Comparison of ENCODE assay signal across 8 cellular contexts in the genomic region with DNA sequence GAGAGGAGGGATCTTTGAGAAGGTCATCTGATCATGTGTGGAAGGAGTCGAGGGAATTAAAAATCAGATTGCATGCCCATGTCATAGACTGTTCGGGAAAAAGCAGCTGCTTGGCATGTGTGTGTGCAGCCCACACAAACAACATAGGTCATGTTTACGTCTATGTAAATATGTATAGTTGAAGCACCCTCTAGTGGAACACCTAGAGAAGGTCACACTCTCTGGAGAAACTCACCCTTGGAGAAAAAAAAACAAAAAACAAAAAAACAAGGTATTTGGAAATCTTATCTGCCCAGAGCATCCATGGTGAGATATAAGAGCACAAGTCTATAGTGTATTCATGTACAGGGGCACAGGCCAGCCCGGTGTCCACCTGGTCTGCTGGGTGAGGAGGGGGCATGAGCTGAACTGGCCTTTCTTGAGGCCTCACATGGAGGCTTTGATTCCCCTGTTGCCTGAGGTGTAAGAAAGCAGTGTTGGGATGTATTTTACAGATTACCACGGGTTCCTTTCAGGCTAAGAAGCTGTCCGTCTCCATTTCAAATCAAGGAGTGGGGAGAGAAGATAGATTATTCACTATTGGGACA.
A peak's percentile ranks its signal among the peaks of the same experiment; 100 is the strongest.
DNase-seq lines count a peak whose midpoint lies in the region; ATAC-seq and TF ChIP-seq lines count a peak whose summit lies in the region.

No MANE protein-coding gene starts in this region.

- intact Hi-C loops in left ventricle myocardium inferior (cut with micrococcal nuclease) (no loop called here), heart right ventricle (cut with DNase I) (no loop called here), left lung (cut with DNase I) (no loop called here)
- intact Hi-C loops in activated T-helper 2 cell treated with anti-CD3 and anti-CD28 coated beads, Interferon-gamma antibody, Interleukin-2, Interleukin-4, amounts not matched to agents 10 μg/mL and 5 μg/mL and 100 μg/mL, durations not matched to agents 14 hours and 24 hours and 36 hours (cut with micrococcal nuclease) = loop anchor here (10.0 kb wide), 1 partner anchor 517 kb away; no protein-coding TSS in a partner anchor

- H3K4me1 ChIP-seq in left ventricle myocardium inferior (no peaks in the 10 kb centered on the region), heart right ventricle (no peaks in the 10 kb centered on the region), left lung (no peaks in the 10 kb centered on the region)

- no peaks in the 10 kb centered on the region for H3K36me3 Mint-ChIP-seq in activated T-helper 2 cell treated with anti-CD3 and anti-CD28 coated beads, Interferon-gamma antibody, Interleukin-2, Interleukin-4, amounts not matched to agents 10 μg/mL and 5 μg/mL and 100 μg/mL, durations not matched to agents 14 hours and 24 hours and 36 hours (ENCODE audit: low read depth)

- H3K27ac ChIP-seq in left ventricle myocardium inferior (replicated peaks) (no peak overlapping the region), heart right ventricle (no peak overlapping the region), SK-N-MC (no peak overlapping the region), left lung (no peak overlapping the region)

- H3K36me3 ChIP-seq in left ventricle myocardium inferior (no peaks in the 10 kb centered on the region), heart right ventricle (no peaks in the 10 kb centered on the region), SK-N-MC (ENCODE audit: insufficient read depth, low read length) (no peaks in the 10 kb centered on the region), left lung (no peaks in the 10 kb centered on the region)

- H3K4me1 Mint-ChIP-seq in activated T-helper 2 cell treated with anti-CD3 and anti-CD28 coated beads, Interferon-gamma antibody, Interleukin-2, Interleukin-4, amounts not matched to agents 10 μg/mL and 5 μg/mL and 100 μg/mL, durations not matched to agents 14 hours and 24 hours and 36 hours (ENCODE audit: low read depth) = no peaks in the 10 kb centered on the region

- H3K27me3 Mint-ChIP-seq in activated T-helper 2 cell treated with anti-CD3 and anti-CD28 coated beads, Interferon-gamma antibody, Interleukin-2, Interleukin-4, amounts not matched to agents 10 μg/mL and 5 μg/mL and 100 μg/mL, durations not matched to agents 14 hours and 24 hours and 36 hours (ENCODE audit: low read depth) = peaks cover 17% of the 10 kb centered on the region

- ATAC-seq in heart right ventricle = no peak
- ATAC-seq in HG03342 (IDR thresholded peaks at IDR 0.05; ENCODE audit: unreplicated experiment) = peak; percentile 73
- peak; percentile 47 for ATAC-seq in left lung
- ATAC-seq in HG03139 (IDR thresholded peaks at IDR 0.05; ENCODE audit: unreplicated experiment) = no peak

- DNase-seq in left ventricle myocardium inferior (no peak), heart right ventricle (no peak), SK-N-MC (ENCODE audit: low read depth, low spot score) (peak; percentile 22), left lung (no peak), NCI-H2029 treated with DMSO at 0.1 percent for 48 hours (lab: John Stamatoyannopoulos, UW) (no peak)
- DNase-seq in activated T-helper 2 cell treated with anti-CD3 and anti-CD28 coated beads, Interferon-gamma antibody, Interleukin-2, Interleukin-4, amounts not matched to agents 10 μg/mL and 5 μg/mL and 100 μg/mL, durations not matched to agents 14 hours and 24 hours and 36 hours (ENCODE audit: low spot score) = no peak

- 48 to 50% methylated on average over 6 of the region's 6 CpGs for WGBS in heart right ventricle, 2 donors

- TF ChIP-seq CTCF in left ventricle myocardium inferior (IDR thresholded peaks at IDR 0.05; ENCODE audit: borderline replicate concordance) (peak; percentile 12), heart right ventricle (IDR thresholded peaks at IDR 0.05) (peak in 2 of 9 donors; percentile 12 to 20), left lung (IDR thresholded peaks at IDR 0.05) (peak in 1 of 2 donors; percentile 18)

- no peak overlapping the region for H3K9ac ChIP-seq in SK-N-MC (ENCODE audit: insufficient read length)

- H3K9me3 ChIP-seq in left ventricle myocardium inferior (replicated peaks) (peaks cover 10% of the 10 kb centered on the region), heart right ventricle (peaks cover 0 to 7% (median 0%) of the 10 kb centered on the region in 11 donors), SK-N-MC (ENCODE audit: low read depth, low read length) (no peaks in the 10 kb centered on the region), left lung (no peaks in the 10 kb centered on the region)

- H3K9me3 Mint-ChIP-seq in activated T-helper 2 cell treated with anti-CD3 and anti-CD28 coated beads, Interferon-gamma antibody, Interleukin-2, Interleukin-4, amounts not matched to agents 10 μg/mL and 5 μg/mL and 100 μg/mL, durations not matched to agents 14 hours and 24 hours and 36 hours = no peaks in the 10 kb centered on the region

- H3K27ac Mint-ChIP-seq in activated T-helper 2 cell treated with anti-CD3 and anti-CD28 coated beads, Interferon-gamma antibody, Interleukin-2, Interleukin-4, amounts not matched to agents 10 μg/mL and 5 μg/mL and 100 μg/mL, durations not matched to agents 14 hours and 24 hours and 36 hours = no peak overlapping the region

- H3K4me3 ChIP-seq in left ventricle myocardium inferior (no peak overlapping the region), heart right ventricle (no peak overlapping the region), SK-N-MC (no peak overlapping the region), left lung (no peak overlapping the region)

- H3K4me3 Mint-ChIP-seq in activated T-helper 2 cell treated with anti-CD3 and anti-CD28 coated beads, Interferon-gamma antibody, Interleukin-2, Interleukin-4, amounts not matched to agents 10 μg/mL and 5 μg/mL and 100 μg/mL, durations not matched to agents 14 hours and 24 hours and 36 hours (ENCODE audit: low read depth) = no peak overlapping the region

- peaks cover 5% of the 10 kb centered on the region for H3K27me3 ChIP-seq in left ventricle myocardium inferior (ENCODE audit: low read depth)
- H3K27me3 ChIP-seq in heart right ventricle = peaks cover 0 to 5% (median 0%) of the 10 kb centered on the region in 7 donors
- no peaks in the 10 kb centered on the region for H3K27me3 ChIP-seq in left lung

Comparison
In these comparisons a context has a peak if more than half of its experiments do, and no peak if none do; other contexts are left out.
1. ATAC-seq: peak in HG03342 (single experiment) and left lung (single experiment); none in heart right ventricle (0 of 8) and HG03139 (single experiment).